Comparison of ENCODE assay signal across 17 cellular contexts in the genomic region with DNA sequence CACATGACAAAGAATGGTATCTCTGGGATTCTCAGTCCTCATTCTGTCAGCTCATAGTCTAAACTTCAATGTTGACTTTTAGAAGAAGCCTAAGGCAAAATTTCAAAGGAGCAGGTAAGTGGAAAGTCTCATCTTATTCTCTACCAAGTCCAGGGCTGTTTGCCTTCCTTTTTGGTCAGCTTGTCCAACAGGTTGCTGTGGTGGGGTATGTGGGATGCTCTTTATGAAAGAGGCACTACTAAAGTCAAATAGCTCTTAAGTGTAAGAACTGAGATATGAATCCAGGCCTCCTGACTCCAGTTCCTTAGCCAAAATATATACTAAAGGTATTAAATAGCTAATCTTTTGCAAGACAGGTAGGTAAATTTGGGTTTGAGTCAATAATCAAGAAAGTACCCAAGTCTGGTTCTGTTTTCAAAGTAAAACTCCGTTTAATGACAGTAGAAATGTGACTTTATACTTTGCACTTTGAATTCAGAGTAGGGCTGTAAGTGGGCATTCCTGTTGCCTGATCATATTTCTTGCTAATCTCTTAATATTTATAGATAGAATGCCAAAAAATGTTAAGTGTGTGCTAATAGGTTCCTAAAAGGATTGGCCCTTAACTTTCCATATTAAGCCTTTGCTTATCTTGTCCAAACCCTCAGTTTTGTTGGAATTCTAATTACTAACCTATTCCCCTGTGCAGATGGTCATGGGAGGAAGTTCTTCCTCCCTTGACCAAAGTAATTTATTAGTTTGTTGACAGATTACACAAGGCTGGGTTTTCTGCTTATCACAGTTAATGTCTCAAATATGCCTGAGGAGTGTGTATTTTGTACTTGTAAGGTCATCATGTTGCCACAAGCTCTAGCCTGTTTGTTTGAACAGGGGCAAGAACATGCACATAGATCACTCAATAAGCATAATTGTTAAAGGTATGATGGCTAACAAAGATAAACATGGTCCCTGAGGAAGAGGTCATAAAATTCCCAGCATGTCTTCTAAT.
A peak's percentile ranks its signal among the peaks of the same experiment; 100 is the strongest.
DNase-seq lines count a peak whose midpoint lies in the region; ATAC-seq, FAIRE-seq and TF ChIP-seq lines count a peak whose summit lies in the region.
"Had no signal": no experiment of that assay in that cellular context is flagged by ENCODE, and none has a peak within 500 bp of the region (broad histone marks: within the 10 kb centered on the region; RNA-seq: fewer than 3 reads in every experiment).

No MANE protein-coding gene starts in this region.

- ATAC-seq in GM23338, result no peak
- peak; percentile 73 for ATAC-seq in lung (ENCODE audit: insufficient read depth, low FRiP score)
- no peak for ATAC-seq in GM21447 (IDR thresholded peaks at IDR 0.05; ENCODE audit: unreplicated experiment)
- ATAC-seq in HG03108 (IDR thresholded peaks at IDR 0.05; ENCODE audit: unreplicated experiment), result no peak

- H3K4me3 Mint-ChIP-seq in GM23338, result no peak overlapping the region
- H3K4me3 Mint-ChIP-seq: activated naive CD4-positive, alpha-beta T cell treated with anti-CD3 and anti-CD28 coated beads, Interleukin-2, amount 50 U/mL, for 24 hours; stimulated activated naive CD8-positive, alpha-beta T cell treated with anti-CD3 and anti-CD28 coated beads, Interleukin-15, Interleukin-2, amounts not matched to agents 100 ng/mL and 50 ng/mL, for 24 hours had no signal

- no peaks in the 10 kb centered on the region for H4K20me1 ChIP-seq in GM23338 (replicated peaks; ENCODE audit: insufficient read depth)
- H4K20me1 ChIP-seq: BLaER1 treated with 17β-estradiol and CSF1 and Interleukin-3, amounts not matched to agents 10 nM and 100 nM had no signal

- H3K36me3 ChIP-seq in GM23338 (ENCODE audit: insufficient read depth) (no peaks in the 10 kb centered on the region), bronchial epithelial cell (ENCODE audit: control insufficient read depth, insufficient read depth, low read length) (no peaks in the 10 kb centered on the region), lung (ENCODE audit: control insufficient read depth in 2 of 2, insufficient read depth in 2 of 2, low read length in 2 of 2) (no peaks in the 10 kb centered on the region)
- H3K36me3 ChIP-seq: BLaER1 treated with 17β-estradiol and CSF1 and Interleukin-3, amounts not matched to agents 10 nM and 100 nM had no signal

- TF ChIP-seq CTCF in GM23338 (conservative IDR thresholded peaks at IDR 0.05; ENCODE audit: low read depth in 2 of 2) (no peak), bronchial epithelial cell (IDR thresholded peaks at IDR 0.05; ENCODE audit: insufficient read depth, low read length, severe bottlenecking) (no peak), lung (IDR thresholded peaks at IDR 0.05; ENCODE audit: control extremely low read depth, extremely low read depth) (no peak)

- no peaks in the 10 kb centered on the region for H3K9me2 ChIP-seq in GM23338 (ENCODE audit: insufficient read depth)

- H2AFZ ChIP-seq in GM23338, result no peak overlapping the region

- no peaks in the 10 kb centered on the region for H3F3A ChIP-seq in GM23338 (replicated peaks; ENCODE audit: low read depth)

- no peak overlapping the region for H3K4me3 ChIP-seq in GM23338
- no peak overlapping the region for H3K4me3 ChIP-seq in bronchial epithelial cell (ENCODE audit: low read depth, low read length)
- no peak overlapping the region for H3K4me3 ChIP-seq in lung
- H3K4me3 ChIP-seq: BLaER1 treated with 17β-estradiol and CSF1 and Interleukin-3, amounts not matched to agents 10 nM and 100 nM; smooth muscle cell had no signal

- H3K9me3 ChIP-seq in lung (ENCODE audit: control insufficient read depth in 2 of 2, insufficient read depth in 1 of 2, low read length in 1 of 2), result no peaks in the 10 kb centered on the region
- H3K9me3 ChIP-seq: BLaER1 treated with 17β-estradiol and CSF1 and Interleukin-3, amounts not matched to agents 10 nM and 100 nM had no signal

- H3K27me3 ChIP-seq in GM23338 (ENCODE audit: insufficient read depth) (peaks cover 36% of the 10 kb centered on the region), bronchial epithelial cell (ENCODE audit: control insufficient read depth, insufficient read depth, low read length) (no peaks in the 10 kb centered on the region), lung (ENCODE audit: control insufficient read depth, insufficient read depth) (no peaks in the 10 kb centered on the region)
- H3K27me3 ChIP-seq: BLaER1 treated with 17β-estradiol and CSF1 and Interleukin-3, amounts not matched to agents 10 nM and 100 nM had no signal

- no peaks in the 10 kb centered on the region for H3K36me3 Mint-ChIP-seq in GM23338 (ENCODE audit: low read depth)
- H3K36me3 Mint-ChIP-seq: activated naive CD4-positive, alpha-beta T cell treated with anti-CD3 and anti-CD28 coated beads, Interleukin-2, amount 50 U/mL, for 24 hours had no signal

- WGBS in lung, 2 donors, result 56 to 63% methylated on average over 1 of the region's 1 CpG

- H3K27ac Mint-ChIP-seq in GM23338, result no peak overlapping the region
- H3K27ac Mint-ChIP-seq: activated naive CD4-positive, alpha-beta T cell treated with anti-CD3 and anti-CD28 coated beads, Interleukin-2, amount 50 U/mL, for 24 hours; stimulated activated naive CD8-positive, alpha-beta T cell treated with anti-CD3 and anti-CD28 coated beads, Interleukin-15, Interleukin-2, amounts not matched to agents 100 ng/mL and 50 ng/mL, for 24 hours had no signal

- DNase-seq in GM23338 (ENCODE audit: low spot score) (no peak), NCI-H146 (lab: John Stamatoyannopoulos, UW) (peak; percentile 23), bronchial epithelial cell (ENCODE audit: low read depth) (peak; percentile 91), lung (ENCODE audit: low spot score) (no peak), GM19240 (ENCODE audit: insufficient read length, low spot score) (no peak)
- no peak for DNase-seq in activated CD4-positive, alpha-beta T cell treated with anti-CD3 and anti-CD28 coated beads for 4 hours
- DNase-seq: activated CD4-positive, CD25-positive, alpha-beta regulatory T cell; activated CD8-positive, alpha-beta memory T cell treated with anti-CD3 and anti-CD28 coated beads, Interleukin-2, amount 50 U/mL, for 4 hours; central memory CD4-positive, alpha-beta T cell; NCI-H187 treated with DMSO at 0.1 percent for 48 hours had no signal

- peaks cover 9% of the 10 kb centered on the region for H3K27me3 Mint-ChIP-seq in GM23338 (ENCODE audit: insufficient read depth, low read depth, poor library complexity)
- H3K27me3 Mint-ChIP-seq: activated naive CD4-positive, alpha-beta T cell treated with anti-CD3 and anti-CD28 coated beads, Interleukin-2, amount 50 U/mL, for 24 hours; stimulated activated naive CD8-positive, alpha-beta T cell treated with anti-CD3 and anti-CD28 coated beads, Interleukin-15, Interleukin-2, amounts not matched to agents 100 ng/mL and 50 ng/mL, for 24 hours had no signal

- H3K9me3 Mint-ChIP-seq in GM23338, result no peaks in the 10 kb centered on the region

- H3K4me2 ChIP-seq in GM23338, result peak overlapping the region; percentile 7
- H3K4me2 ChIP-seq: BLaER1 treated with 17β-estradiol and CSF1 and Interleukin-3, amounts not matched to agents 10 nM and 100 nM; smooth muscle cell had no signal

- FAIRE-seq in bronchial epithelial cell (lab: Jason Lieb, UNC), result no peak
- FAIRE-seq: GM12892 had no signal

- no peaks in the 10 kb centered on the region for H3K79me2 ChIP-seq in GM23338 (replicated peaks; ENCODE audit: insufficient read depth)

- peaks cover 19% of the 10 kb centered on the region for H3K4me1 Mint-ChIP-seq in GM23338
- H3K4me1 Mint-ChIP-seq: activated naive CD4-positive, alpha-beta T cell treated with anti-CD3 and anti-CD28 coated beads, Interleukin-2, amount 50 U/mL, for 24 hours had no signal

- H3K27ac ChIP-seq in GM23338 (ENCODE audit: low read depth), result no peak overlapping the region
- H3K27ac ChIP-seq in lung (ENCODE audit: low read depth in 1 of 2, low read length in 1 of 2), result no peak overlapping the region
- H3K27ac ChIP-seq: BLaER1 treated with 17β-estradiol and CSF1 and Interleukin-3, amounts not matched to agents 10 nM and 100 nM had no signal

- peaks cover 36% of the 10 kb centered on the region for H3K4me1 ChIP-seq in GM23338 (ENCODE audit: insufficient read depth)
- peaks cover 0 to 3% of the 10 kb centered on the region in 2 donors for H3K4me1 ChIP-seq in lung (ENCODE audit: control insufficient read depth in 2 of 2, insufficient read depth in 2 of 2, low read length in 2 of 2)
- H3K4me1 ChIP-seq: BLaER1 treated with 17β-estradiol and CSF1 and Interleukin-3, amounts not matched to agents 10 nM and 100 nM had no signal

TF ChIP-seq in GM23338, 12 proteins besides CTCF, POLR2A, EP300 and RAD21 (continues in another document):
- TF ChIP-seq CREB1 (CRISPR knock-in tag; IDR thresholded peaks at IDR 0.05; ENCODE audit: low read depth) (no peak), NANOG (IDR thresholded peaks at IDR 0.05; ENCODE audit: borderline replicate concordance) (no peak; the same call in 1 of the 2 replicates), STAT1 (IDR thresholded peaks at IDR 0.05; ENCODE audit: unreplicated experiment) (no peak), EZH2 (IDR thresholded peaks at IDR 0.05; ENCODE audit: low read depth, unreplicated experiment) (no peak), ZNF331 (CRISPR knock-in tag; IDR thresholded peaks at IDR 0.05; ENCODE audit: low read depth) (no peak)

Comparison
In these comparisons a context has a peak if more than half of its experiments do, and no peak if none do; other contexts are left out.
1. DNase-seq: peak in NCI-H146 (single experiment) and bronchial epithelial cell (single experiment); none in GM23338 (single experiment), lung (single experiment), activated CD4-positive, alpha-beta T cell treated with anti-CD3 and anti-CD28 coated beads for 4 hours (0 of 2) and GM19240 (single experiment).